ENCODE assay signal across 8 cellular contexts in genomic region chr9:129138476-129139232, GRCh38. TPM values are rescaled to one million over a fixed set of nuclear protein-coding genes. Genes with fewer than 3 reads are reported as not detected.
DNase-seq lines count a peak whose midpoint lies in the region; ATAC-seq and TF ChIP-seq lines count a peak whose summit lies in the region.

No MANE protein-coding gene starts in this region.

- no peak overlapping the region for H3K4me3 ChIP-seq in HEK293 (ENCODE audit: low read depth, low read length)

- H3K27ac Mint-ChIP-seq in stimulated activated effector memory CD8-positive, alpha-beta T cell treated with anti-CD3 and anti-CD28 coated beads, Interleukin-12 subunit alpha, Interleukin-12 subunit beta, amount 100 ng/mL, for 72 hours, result peak overlapping the region; percentile 96

- WGBS in adipose tissue, 3 donors, result 23 to 43% (median 35%) methylated on average over 21 of the region's 21 CpGs

- peak; percentile 73 for DNase-seq in islet precursor cell
- DNase-seq in stimulated activated effector memory CD8-positive, alpha-beta T cell treated with anti-CD3 and anti-CD28 coated beads, Interleukin-12 subunit alpha, Interleukin-12 subunit beta, amount 100 ng/mL, for 72 hours (ENCODE audit: low spot score in 2 of 2), result peak in 1 of 2 donors; percentile 54
- no peak for DNase-seq in NCI-H2227 (lab: John Stamatoyannopoulos, UW; ENCODE audit: unreplicated experiment)
- DNase-seq in NCI-H146 treated with DMSO at 0.1 percent for 48 hours (lab: John Stamatoyannopoulos, UW; ENCODE audit: unreplicated experiment), result no peak

- peaks cover 40% of the 10 kb centered on the region for H3K4me1 Mint-ChIP-seq in stimulated activated effector memory CD8-positive, alpha-beta T cell treated with anti-CD3 and anti-CD28 coated beads, Interleukin-12 subunit alpha, Interleukin-12 subunit beta, amount 100 ng/mL, for 72 hours

- peaks cover 46% of the 10 kb centered on the region for H3K36me3 Mint-ChIP-seq in stimulated activated effector memory CD8-positive, alpha-beta T cell treated with anti-CD3 and anti-CD28 coated beads, Interleukin-12 subunit alpha, Interleukin-12 subunit beta, amount 100 ng/mL, for 72 hours

- POLR2A ChIA-PET in HEK293 (lab: Yijun Ruan, JAX), result interaction anchor here (0.9 to 3.7 kb wide), 6 partner anchors 11 to 487 kb away, joined by 3 to 42 read pairs (median 4); partner anchors contain the start of genes IER5L and NTMT1

- H3K4me1 ChIP-seq in HEK293 (ENCODE audit: control insufficient read depth, insufficient read depth, low read length), result peaks cover 13% of the 10 kb centered on the region

- no peak overlapping the region for H3K27ac ChIP-seq in HEK293 (ENCODE audit: extremely low read depth, low read depth, low read length)
- H3K27ac ChIP-seq in adipose tissue (ENCODE audit: low read depth, low read length), result peak overlapping the region; percentile 92

- TF ChIP-seq CTCF in HEK293 (tag by site-specific recombination; IDR thresholded peaks at IDR 0.05), result no peak

- peak overlapping the region; percentile 67 for H3K4me3 Mint-ChIP-seq in stimulated activated effector memory CD8-positive, alpha-beta T cell treated with anti-CD3 and anti-CD28 coated beads, Interleukin-12 subunit alpha, Interleukin-12 subunit beta, amount 100 ng/mL, for 72 hours

- CTCF ChIA-PET in HEK293 (lab: Yijun Ruan, JAX), result interaction anchor here (0.6 to 23.6 kb wide), 37 partner anchors 8 to 1102 kb away, joined by 3 to 507 read pairs (median 4); partner anchors contain the start of genes C9orf50, IER5L and NTMT1

- no peak for ATAC-seq in stimulated activated effector memory CD8-positive, alpha-beta T cell treated with anti-CD3 and anti-CD28 coated beads, Interleukin-12 subunit alpha, Interleukin-12 subunit beta, amount 100 ng/mL, for 72 hours
- ATAC-seq in GM18907 (IDR thresholded peaks at IDR 0.05; ENCODE audit: unreplicated experiment) (no peak), GM19395 (IDR thresholded peaks at IDR 0.05; ENCODE audit: unreplicated experiment) (no peak)

- no peaks in the 10 kb centered on the region for H3K9me3 ChIP-seq in HEK293 (ENCODE audit: control insufficient read depth, insufficient read depth, low read depth, low read length)

- no peaks in the 10 kb centered on the region for H3K9me3 Mint-ChIP-seq in stimulated activated effector memory CD8-positive, alpha-beta T cell treated with anti-CD3 and anti-CD28 coated beads, Interleukin-12 subunit alpha, Interleukin-12 subunit beta, amount 100 ng/mL, for 72 hours

- peaks cover 0 to 61% of the 10 kb centered on the region in 2 experiments; a peak in 1 of 3 replicates for H3K36me3 ChIP-seq in HEK293 (ENCODE audit: control insufficient read depth in 2 of 2, insufficient read depth in 1 of 2, low read length in 2 of 2)

TF ChIP-seq in HEK293, 187 proteins besides CTCF, POLR2A, EP300 and RAD21:
- TF ChIP-seq HIC1 (tag by site-specific recombination; IDR thresholded peaks at IDR 0.05) (peak; percentile 12; the same call in 1 of the 2 replicates), MZF1 (tag by site-specific recombination; IDR thresholded peaks at IDR 0.05; ENCODE audit: borderline replicate concordance) (no peak), ZNF24 (tag by site-specific recombination; IDR thresholded peaks at IDR 0.05) (no peak)

RNA-seq across cellular contexts. Expression of gene PTPA, which starts 27.4 kb away (rescaled TPM):
- polyA plus RNA-seq in adipose tissue, result 10 to 100 TPM; 42.9 to 78.6 (median 43.6) TPM

RNA-seq across cellular contexts. Expression of gene CRAT, which starts 28.1 kb away (rescaled TPM):
- 10 to 100 TPM; 51.4 to 74.8 (median 52.2) TPM for polyA plus RNA-seq in adipose tissue

RNA-seq across cellular contexts. Expression of gene IER5L, which starts 39.4 kb away (rescaled TPM):
- 10 to 100 TPM in 2 of 3 donors, 1 to 10 TPM in 1; 3.8 to 16.8 (median 10.3) TPM for polyA plus RNA-seq in adipose tissue

RNA-seq across cellular contexts. Expression of gene DOLPP1, which starts 57.7 kb away (rescaled TPM):
- polyA plus RNA-seq in adipose tissue, result 1 to 10 TPM; 3.5 to 7.8 (median 7.3) TPM
